8 cellular contexts compared by ENCODE assay signal in the genomic region with DNA sequence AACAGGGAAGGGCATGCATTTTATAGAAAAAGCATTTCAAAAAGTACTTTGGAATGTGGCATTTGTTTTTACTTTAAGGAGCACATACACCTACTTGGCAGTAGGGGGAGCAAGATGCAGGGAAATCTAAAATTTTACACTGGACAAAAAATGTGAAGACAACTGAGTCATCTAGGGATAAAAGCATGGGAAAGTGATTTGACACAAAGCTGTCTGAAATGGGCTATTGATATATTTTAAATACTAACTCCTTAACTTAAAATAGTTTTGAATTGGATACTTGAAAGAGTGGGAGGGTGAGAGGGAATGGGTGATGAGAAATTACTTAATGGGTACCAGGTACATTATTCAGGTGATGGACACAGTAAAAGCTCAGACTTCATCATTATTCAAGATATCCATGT. TPM values are rescaled to one million over a fixed set of nuclear protein-coding genes. Genes with fewer than 3 reads are reported as not detected.
DNase-seq lines count a peak whose midpoint lies in the region; ATAC-seq and TF ChIP-seq lines count a peak whose summit lies in the region.

No MANE protein-coding gene starts in this region.

- no peak overlapping the region for H3K27ac ChIP-seq in VCaP

- H3K36me3 ChIP-seq in MG63 = no peaks in the 10 kb centered on the region

- no peaks in the 10 kb centered on the region for H3K27me3 ChIP-seq in MG63

- H3K9me3 ChIP-seq in MG63 = no peaks in the 10 kb centered on the region

- H3K4me3 ChIP-seq in MG63 = no peak overlapping the region

- peak; percentile 37 for DNase-seq in D341Med (ENCODE audit: low spot score)
- peak; percentile 66 for DNase-seq in inferior parietal cortex (ENCODE audit: extremely low spot score)
- DNase-seq in T-helper 1 cell = no peak
- DNase-seq in NCI-H2029 (lab: John Stamatoyannopoulos, UW) = no peak
- DNase-seq in MG63 = no peak
- no peak for DNase-seq in occipital lobe (lab: John Stamatoyannopoulos, UW)

- peak; percentile 43 for ATAC-seq in HG02798 (IDR thresholded peaks at IDR 0.05; ENCODE audit: poor library complexity, unreplicated experiment)

- peak; percentile 86 for TF ChIP-seq CTCF in VCaP (conservative IDR thresholded peaks at IDR 0.05)

RNA-seq across cellular contexts. Expression of a gene that starts 15.8 kb away (rescaled TPM):
- 0.13 TPM in 1 of 2 replicates, not detected in the other for total RNA-seq in MG63 (2014; rRNA removed; shearing (Covaris generic); ENCODE audit: low replicate concordance)
- total RNA-seq in occipital lobe = 16.4 TPM

Comparison
In these comparisons a context has a peak if more than half of its experiments do, and no peak if none do; other contexts are left out.
1. DNase-seq: peak in D341Med (single experiment) and inferior parietal cortex (single experiment); none in T-helper 1 cell (0 of 5), NCI-H2029 (single experiment), MG63 (single experiment) and occipital lobe (single experiment).
2. RNA of a gene that starts 15.8 kb away (total RNA-seq): 16.4 TPM in occipital lobe (single experiment); 0.13 TPM in MG63; every median in the first group is over 10 times any median in the second.